Comparison of ENCODE assay signal across 3 cellular contexts in genomic region chr5:139955616-139956283, GRCh38.
TF ChIP-seq lines count a peak whose summit lies in the region.

No MANE protein-coding gene starts in this region.

TF ChIP-seq in SK-N-SH treated with all-trans-retinoic acid at 6 μM for 48 hours, 23 proteins besides CTCF, POLR2A, EP300 and RAD21:
- TF ChIP-seq PATZ1 (CRISPR knock-in tag; IDR thresholded peaks at IDR 0.05; ENCODE audit: borderline replicate concordance) = no peak

TF ChIP-seq in SK-N-SH, 30 proteins besides CTCF, POLR2A, EP300 and RAD21 (continued from another document):
- TF ChIP-seq PBX3 (IDR thresholded peaks at IDR 0.05) (no peak), ELF1 (IDR thresholded peaks at IDR 0.05) (no peak), MAX (IDR thresholded peaks at IDR 0.05; ENCODE audit: low read depth) (no peak), NFIC (IDR thresholded peaks at IDR 0.05; ENCODE audit: borderline replicate concordance) (no peak), POLR2AphosphoS5 (IDR thresholded peaks at IDR 0.05; ENCODE audit: low read depth, low read length) (no peak), TEAD4 (IDR thresholded peaks at IDR 0.05; ENCODE audit: borderline replicate concordance, insufficient read depth) (no peak), YY1 (IDR thresholded peaks at IDR 0.05; ENCODE audit: low read depth) (no peak), FOXJ3 (CRISPR knock-in tag; IDR thresholded peaks at IDR 0.05) (no peak), SIN3A (IDR thresholded peaks at IDR 0.05; ENCODE audit: borderline replicate concordance, low read depth, low read length) (no peak), FOSL2 (IDR thresholded peaks at IDR 0.05; ENCODE audit: borderline replicate concordance, low read depth) (no peak), USF2 (IDR thresholded peaks at IDR 0.05; ENCODE audit: borderline replicate concordance, low read depth, low read length) (no peak), SMC3 (IDR thresholded peaks at IDR 0.05; ENCODE audit: low read depth, low read length) (no peak), NRF1 (IDR thresholded peaks at IDR 0.05; ENCODE audit: low read depth, low read length) (no peak), RFX5 (IDR thresholded peaks at IDR 0.05; ENCODE audit: low read length) (no peak)
TF ChIP-seq in SK-N-SH: peak in this region for 0.

TF ChIP-seq in HCT116, 20 proteins besides CTCF, POLR2A, EP300 and RAD21 (continued from another document):
- TF ChIP-seq EZH2phosphoT487 (IDR thresholded peaks at IDR 0.05; ENCODE audit: borderline replicate concordance) = no peak
- no peak for TF ChIP-seq FOSL1 (IDR thresholded peaks at IDR 0.05; ENCODE audit: low read depth)
- no peak for TF ChIP-seq TCF7L2 (IDR thresholded peaks at IDR 0.05; ENCODE audit: borderline replicate concordance, extremely low read depth, insufficient read depth, insufficient read length)
- TF ChIP-seq SP1 (IDR thresholded peaks at IDR 0.05; ENCODE audit: low read depth) = no peak
- no peak for TF ChIP-seq EGR1 (IDR thresholded peaks at IDR 0.05; ENCODE audit: low read depth)
- no peak for TF ChIP-seq CEBPB (IDR thresholded peaks at IDR 0.05; ENCODE audit: low read depth)
- TF ChIP-seq ELF1 (IDR thresholded peaks at IDR 0.05; ENCODE audit: borderline replicate concordance, low read depth) = no peak
- TF ChIP-seq JUND (IDR thresholded peaks at IDR 0.05) = no peak
- no peak for TF ChIP-seq YY1 (IDR thresholded peaks at IDR 0.05; ENCODE audit: extremely low read depth, insufficient replicate concordance, low read depth, low read length)
- no peak for TF ChIP-seq SRF (IDR thresholded peaks at IDR 0.05; ENCODE audit: low read depth)
- TF ChIP-seq SIN3A (IDR thresholded peaks at IDR 0.05; ENCODE audit: low read depth) = no peak
- TF ChIP-seq REST (IDR thresholded peaks at IDR 0.05; ENCODE audit: low read depth) = no peak
